ENCODE assay signal across 14 cellular contexts in the genomic region with DNA sequence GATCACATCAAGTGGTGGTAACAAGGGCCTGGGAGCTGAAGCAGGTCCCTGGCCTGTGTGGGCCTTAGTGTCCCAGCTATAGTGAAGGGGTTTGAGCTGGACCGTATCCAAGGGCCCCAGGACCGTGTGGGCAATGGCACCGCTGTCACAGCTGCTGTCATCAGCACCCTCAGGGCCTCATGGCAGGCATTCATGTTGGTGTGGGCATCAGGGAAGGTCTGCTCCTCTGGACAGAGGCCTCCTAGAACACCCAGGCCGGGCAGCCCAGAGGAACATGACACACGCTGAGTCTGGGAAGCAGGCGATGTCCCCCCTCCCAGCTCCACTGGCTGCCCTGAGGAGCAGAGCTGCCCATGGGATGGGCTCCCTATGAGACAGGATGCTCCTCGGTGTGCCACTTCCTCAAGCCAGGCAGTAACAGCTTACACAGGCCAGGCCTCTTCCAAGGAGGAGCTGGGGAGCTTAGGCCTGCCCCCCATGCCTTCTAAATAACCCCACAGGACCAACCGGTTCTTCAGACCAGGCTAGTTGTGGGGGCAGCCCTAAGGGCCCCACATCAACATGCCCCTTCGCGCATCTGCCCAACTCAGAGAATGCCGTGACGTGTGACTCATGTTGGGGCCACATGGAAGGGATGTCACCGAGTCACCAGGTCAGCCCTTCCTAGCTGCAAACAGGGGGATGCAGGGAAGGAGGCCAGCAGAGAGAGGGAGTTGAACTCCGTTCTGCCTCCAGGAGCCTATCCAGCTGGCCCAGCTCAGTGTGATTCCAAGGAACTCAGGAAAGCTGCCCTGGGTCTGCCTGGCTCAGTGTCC.
DNase-seq lines count a peak whose midpoint lies in the region; ATAC-seq and TF ChIP-seq lines count a peak whose summit lies in the region.
"Had no signal": no experiment of that assay in that cellular context is flagged by ENCODE, and none has a peak within 500 bp of the region (broad histone marks: within the 10 kb centered on the region; RNA-seq: fewer than 3 reads in every experiment).

No MANE protein-coding gene starts in this region.

- TF ChIP-seq POLR2A in sigmoid colon (IDR thresholded peaks at IDR 0.05) = no peak

- H3K27ac ChIP-seq in sigmoid colon = peak overlapping the region; percentile 32 to 66 (median 34)
- H3K27ac ChIP-seq: parathyroid adenoma had no signal

- H3K4me3 ChIP-seq in sigmoid colon = no peak overlapping the region
- H3K4me3 ChIP-seq: mucosa of descending colon had no signal

- no peaks in the 10 kb centered on the region for H3K36me3 ChIP-seq in sigmoid colon

- TF ChIP-seq EP300 in sigmoid colon (IDR thresholded peaks at IDR 0.05) = no peak

- no peaks in the 10 kb centered on the region for H3K27me3 ChIP-seq in sigmoid colon

- TF ChIP-seq CTCF in sigmoid colon (IDR thresholded peaks at IDR 0.05) = no peak

- H3K27ac Mint-ChIP-seq in effector memory CD8-positive, alpha-beta T cell = peak overlapping the region in 1 of 2 donors; percentile 75

- WGBS in sigmoid colon, 2 donors = 82 to 88% methylated on average over 14 of the region's 14 CpGs

- intact Hi-C loops in left ventricle myocardium superior (cut with micrococcal nuclease) = no loop called here
- intact Hi-C loops in sigmoid colon (cut with DNase I) = no loop called here

- no peaks in the 10 kb centered on the region for H3K27me3 Mint-ChIP-seq in effector memory CD8-positive, alpha-beta T cell

- no peaks in the 10 kb centered on the region for H3K36me3 Mint-ChIP-seq in effector memory CD8-positive, alpha-beta T cell (ENCODE audit: insufficient read depth)

- peaks cover 34 to 39% of the 10 kb centered on the region in 2 donors for H3K4me1 Mint-ChIP-seq in effector memory CD8-positive, alpha-beta T cell (ENCODE audit: low read depth in 2 of 2)

- DNase-seq in HT1080 (ENCODE audit: low read depth) (peak; percentile 25), UCSD-AML1 (lab: John Stamatoyannopoulos, UW; ENCODE audit: unreplicated experiment) (peak; percentile 28), left ventricle myocardium superior (peak; percentile 32), sigmoid colon (no peak), OCI-M2 (lab: John Stamatoyannopoulos, UW; ENCODE audit: unreplicated experiment) (no peak), NCI-H1417 treated with DMSO at 0.1 percent for 48 hours (lab: John Stamatoyannopoulos, UW) (no peak)
- DNase-seq in effector memory CD8-positive, alpha-beta T cell = no peak
- DNase-seq: activated CD4-positive, alpha-beta T cell treated with anti-CD3 and anti-CD28 coated beads for 48 hours; activated T-cell treated with anti-CD3 and anti-CD28 coated beads, Interleukin-2, amount 50 U/mL, for 48 hours; amniotic stem cell; mucosa of descending colon; NCI-H1930; NCI-H526 treated with DMSO at 0.1 percent for 48 hours had no signal

- peaks cover 0 to 67% (median 57%) of the 10 kb centered on the region in 4 donors for H3K4me1 ChIP-seq in sigmoid colon

- no peaks in the 10 kb centered on the region for H3K9me3 Mint-ChIP-seq in effector memory CD8-positive, alpha-beta T cell

- no peak for ATAC-seq in left ventricle myocardium superior
- ATAC-seq in effector memory CD8-positive, alpha-beta T cell (replicated peaks) = no peak
- ATAC-seq: mucosa of descending colon had no signal

- H3K9me3 ChIP-seq in sigmoid colon = no peaks in the 10 kb centered on the region
- H3K9me3 ChIP-seq: mucosa of descending colon had no signal

- H3K4me3 Mint-ChIP-seq in effector memory CD8-positive, alpha-beta T cell = no peak overlapping the region

Comparison
In these comparisons a context has a peak if more than half of its experiments do, and no peak if none do; other contexts are left out.
1. DNase-seq: peak in HT1080 (single experiment), UCSD-AML1 (single experiment) and left ventricle myocardium superior (single experiment); none in sigmoid colon (single experiment), effector memory CD8-positive, alpha-beta T cell (0 of 3), OCI-M2 (single experiment) and NCI-H1417 treated with DMSO at 0.1 percent for 48 hours (single experiment).